Comparison of ENCODE assay signal across 1 cellular context in the genomic region with DNA sequence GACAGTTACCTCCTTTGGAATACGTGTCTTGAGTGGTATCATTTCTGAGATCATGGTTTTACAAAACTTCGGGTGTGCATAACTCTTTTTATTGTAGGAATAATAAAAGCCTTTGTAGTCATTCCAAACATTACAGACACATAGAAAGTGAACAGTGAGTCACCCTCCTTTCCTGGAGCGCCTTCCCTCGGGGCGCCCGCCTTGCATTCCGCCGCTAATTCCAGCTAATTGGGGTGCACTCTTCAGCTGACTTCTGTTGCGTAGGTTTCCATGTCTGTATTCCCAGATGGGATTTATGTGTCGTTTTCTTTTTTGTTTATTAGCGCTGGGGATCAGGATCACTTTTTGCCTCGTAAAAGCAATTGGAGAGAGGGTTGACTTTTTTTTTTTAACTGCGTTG.
TF ChIP-seq lines count a peak whose summit lies in the region.

No MANE protein-coding gene starts in this region.

TF ChIP-seq in HEK293, 187 proteins besides CTCF, POLR2A, EP300 and RAD21 (continued from another document):
- TF ChIP-seq, protein P1, sequence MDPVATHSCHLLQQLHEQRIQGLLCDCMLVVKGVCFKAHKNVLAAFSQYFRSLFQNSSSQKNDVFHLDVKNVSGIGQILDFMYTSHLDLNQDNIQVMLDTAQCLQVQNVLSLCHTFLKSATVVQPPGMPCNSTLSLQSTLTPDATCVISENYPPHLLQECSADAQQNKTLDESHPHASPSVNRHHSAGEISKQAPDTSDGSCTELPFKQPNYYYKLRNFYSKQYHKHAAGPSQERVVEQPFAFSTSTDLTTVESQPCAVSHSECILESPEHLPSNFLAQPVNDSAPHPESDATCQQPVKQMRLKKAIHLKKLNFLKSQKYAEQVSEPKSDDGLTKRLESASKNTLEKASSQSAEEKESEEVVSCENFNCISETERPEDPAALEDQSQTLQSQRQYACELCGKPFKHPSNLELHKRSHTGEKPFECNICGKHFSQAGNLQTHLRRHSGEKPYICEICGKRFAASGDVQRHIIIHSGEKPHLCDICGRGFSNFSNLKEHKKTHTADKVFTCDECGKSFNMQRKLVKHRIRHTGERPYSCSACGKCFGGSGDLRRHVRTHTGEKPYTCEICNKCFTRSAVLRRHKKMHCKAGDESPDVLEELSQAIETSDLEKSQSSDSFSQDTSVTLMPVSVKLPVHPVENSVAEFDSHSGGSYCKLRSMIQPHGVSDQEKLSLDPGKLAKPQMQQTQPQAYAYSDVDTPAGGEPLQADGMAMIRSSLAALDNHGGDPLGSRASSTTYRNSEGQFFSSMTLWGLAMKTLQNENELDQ (tag by site-specific recombination; IDR thresholded peaks at IDR 0.05; ENCODE audit: low read depth): no peak
- TF ChIP-seq ZNF776 (tag by site-specific recombination; IDR thresholded peaks at IDR 0.05; ENCODE audit: borderline replicate concordance): no peak
- TF ChIP-seq, protein P2, sequence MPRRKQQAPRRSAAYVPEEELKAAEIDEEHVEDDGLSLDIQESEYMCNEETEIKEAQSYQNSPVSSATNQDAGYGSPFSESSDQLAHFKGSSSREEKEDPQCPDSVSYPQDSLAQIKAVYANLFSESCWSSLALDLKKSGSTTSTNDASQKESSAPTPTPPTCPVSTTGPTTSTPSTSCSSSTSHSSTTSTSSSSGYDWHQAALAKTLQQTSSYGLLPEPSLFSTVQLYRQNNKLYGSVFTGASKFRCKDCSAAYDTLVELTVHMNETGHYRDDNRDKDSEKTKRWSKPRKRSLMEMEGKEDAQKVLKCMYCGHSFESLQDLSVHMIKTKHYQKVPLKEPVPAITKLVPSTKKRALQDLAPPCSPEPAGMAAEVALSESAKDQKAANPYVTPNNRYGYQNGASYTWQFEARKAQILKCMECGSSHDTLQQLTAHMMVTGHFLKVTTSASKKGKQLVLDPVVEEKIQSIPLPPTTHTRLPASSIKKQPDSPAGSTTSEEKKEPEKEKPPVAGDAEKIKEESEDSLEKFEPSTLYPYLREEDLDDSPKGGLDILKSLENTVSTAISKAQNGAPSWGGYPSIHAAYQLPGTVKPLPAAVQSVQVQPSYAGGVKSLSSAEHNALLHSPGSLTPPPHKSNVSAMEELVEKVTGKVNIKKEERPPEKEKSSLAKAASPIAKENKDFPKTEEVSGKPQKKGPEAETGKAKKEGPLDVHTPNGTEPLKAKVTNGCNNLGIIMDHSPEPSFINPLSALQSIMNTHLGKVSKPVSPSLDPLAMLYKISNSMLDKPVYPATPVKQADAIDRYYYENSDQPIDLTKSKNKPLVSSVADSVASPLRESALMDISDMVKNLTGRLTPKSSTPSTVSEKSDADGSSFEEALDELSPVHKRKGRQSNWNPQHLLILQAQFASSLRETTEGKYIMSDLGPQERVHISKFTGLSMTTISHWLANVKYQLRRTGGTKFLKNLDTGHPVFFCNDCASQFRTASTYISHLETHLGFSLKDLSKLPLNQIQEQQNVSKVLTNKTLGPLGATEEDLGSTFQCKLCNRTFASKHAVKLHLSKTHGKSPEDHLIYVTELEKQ (tag by site-specific recombination; IDR thresholded peaks at IDR 0.05; ENCODE audit: borderline replicate concordance): peak; percentile 71
- TF ChIP-seq, protein P3, sequence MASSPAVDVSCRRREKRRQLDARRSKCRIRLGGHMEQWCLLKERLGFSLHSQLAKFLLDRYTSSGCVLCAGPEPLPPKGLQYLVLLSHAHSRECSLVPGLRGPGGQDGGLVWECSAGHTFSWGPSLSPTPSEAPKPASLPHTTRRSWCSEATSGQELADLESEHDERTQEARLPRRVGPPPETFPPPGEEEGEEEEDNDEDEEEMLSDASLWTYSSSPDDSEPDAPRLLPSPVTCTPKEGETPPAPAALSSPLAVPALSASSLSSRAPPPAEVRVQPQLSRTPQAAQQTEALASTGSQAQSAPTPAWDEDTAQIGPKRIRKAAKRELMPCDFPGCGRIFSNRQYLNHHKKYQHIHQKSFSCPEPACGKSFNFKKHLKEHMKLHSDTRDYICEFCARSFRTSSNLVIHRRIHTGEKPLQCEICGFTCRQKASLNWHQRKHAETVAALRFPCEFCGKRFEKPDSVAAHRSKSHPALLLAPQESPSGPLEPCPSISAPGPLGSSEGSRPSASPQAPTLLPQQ (tag by site-specific recombination; IDR thresholded peaks at IDR 0.05): peak; percentile 56; the same call in 1 of the 2 replicates
- no peak for TF ChIP-seq ZNF585B (tag by site-specific recombination; IDR thresholded peaks at IDR 0.05)
- TF ChIP-seq, protein P4, sequence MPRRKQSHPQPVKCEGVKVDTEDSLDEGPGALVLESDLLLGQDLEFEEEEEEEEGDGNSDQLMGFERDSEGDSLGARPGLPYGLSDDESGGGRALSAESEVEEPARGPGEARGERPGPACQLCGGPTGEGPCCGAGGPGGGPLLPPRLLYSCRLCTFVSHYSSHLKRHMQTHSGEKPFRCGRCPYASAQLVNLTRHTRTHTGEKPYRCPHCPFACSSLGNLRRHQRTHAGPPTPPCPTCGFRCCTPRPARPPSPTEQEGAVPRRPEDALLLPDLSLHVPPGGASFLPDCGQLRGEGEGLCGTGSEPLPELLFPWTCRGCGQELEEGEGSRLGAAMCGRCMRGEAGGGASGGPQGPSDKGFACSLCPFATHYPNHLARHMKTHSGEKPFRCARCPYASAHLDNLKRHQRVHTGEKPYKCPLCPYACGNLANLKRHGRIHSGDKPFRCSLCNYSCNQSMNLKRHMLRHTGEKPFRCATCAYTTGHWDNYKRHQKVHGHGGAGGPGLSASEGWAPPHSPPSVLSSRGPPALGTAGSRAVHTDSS (tag by site-specific recombination; IDR thresholded peaks at IDR 0.05): no peak
- TF ChIP-seq ZFHX2 (tag by site-specific recombination; conservative IDR thresholded peaks at IDR 0.05): peak; percentile 21; the same call in 1 of the 2 replicates
- TF ChIP-seq ZNF830 (tag by site-specific recombination; IDR thresholded peaks at IDR 0.05; ENCODE audit: low read depth): no peak
- no peak for TF ChIP-seq ZNF785 (tag by site-specific recombination; IDR thresholded peaks at IDR 0.05)
- peak; percentile 78 for TF ChIP-seq IKZF3 (tag by site-specific recombination; IDR thresholded peaks at IDR 0.05)
- TF ChIP-seq ZNF549 (tag by site-specific recombination; IDR thresholded peaks at IDR 0.05): no peak
- 0 out of 2 replicates have a peak, but pooled peaks have one; percentile 30 for TF ChIP-seq MYNN (tag by site-specific recombination; IDR thresholded peaks at IDR 0.05; ENCODE audit: borderline replicate concordance)
- TF ChIP-seq ZNF600 (tag by site-specific recombination; IDR thresholded peaks at IDR 0.05): peak; percentile 77
- no peak for TF ChIP-seq ZNF214 (tag by site-specific recombination; IDR thresholded peaks at IDR 0.05; ENCODE audit: borderline replicate concordance)
